ENCODE assay signal across 2 cellular contexts in genomic region chr3:7307410-7307809, GRCh38.
TF ChIP-seq lines count a peak whose summit lies in the region.

No MANE protein-coding gene starts in this region.

TF ChIP-seq in endothelial cell of umbilical vein, 7 proteins besides CTCF, POLR2A, EP300 and RAD21 (continued from another document):
- peak; percentile 88 for TF ChIP-seq JUN (IDR thresholded peaks at IDR 0.05; ENCODE audit: borderline replicate concordance, insufficient read depth, insufficient read length, low read depth)
- TF ChIP-seq, protein P1, sequence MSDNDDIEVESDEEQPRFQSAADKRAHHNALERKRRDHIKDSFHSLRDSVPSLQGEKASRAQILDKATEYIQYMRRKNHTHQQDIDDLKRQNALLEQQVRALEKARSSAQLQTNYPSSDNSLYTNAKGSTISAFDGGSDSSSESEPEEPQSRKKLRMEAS (IDR thresholded peaks at IDR 0.05; ENCODE audit: insufficient read depth, insufficient read length): no peak
- TF ChIP-seq POLR2AphosphoS5 (IDR thresholded peaks at IDR 0.05; ENCODE audit: insufficient read depth, low read depth, low read length): peak; percentile 49
- TF ChIP-seq FOS (IDR thresholded peaks at IDR 0.05; ENCODE audit: borderline replicate concordance, insufficient read depth, low read length): peak; percentile 90

TF ChIP-seq in HepG2, 621 proteins besides CTCF, POLR2A, EP300 and RAD21 (continued from another document):
- no peak for TF ChIP-seq YEATS2 (CRISPR knock-in tag; IDR thresholded peaks at IDR 0.05; ENCODE audit: borderline replicate concordance)
- no peak for TF ChIP-seq PRDM15 (CRISPR knock-in tag; IDR thresholded peaks at IDR 0.05)
- no peak for TF ChIP-seq ZNF33A (CRISPR knock-in tag; IDR thresholded peaks at IDR 0.05; ENCODE audit: borderline replicate concordance)
- TF ChIP-seq ZNF263 (CRISPR knock-in tag; IDR thresholded peaks at IDR 0.05): no peak
- TF ChIP-seq ZBTB34 (CRISPR knock-in tag; IDR thresholded peaks at IDR 0.05): no peak
TF ChIP-seq in HepG2: peak in this region for 0.
